In the genomic region with DNA sequence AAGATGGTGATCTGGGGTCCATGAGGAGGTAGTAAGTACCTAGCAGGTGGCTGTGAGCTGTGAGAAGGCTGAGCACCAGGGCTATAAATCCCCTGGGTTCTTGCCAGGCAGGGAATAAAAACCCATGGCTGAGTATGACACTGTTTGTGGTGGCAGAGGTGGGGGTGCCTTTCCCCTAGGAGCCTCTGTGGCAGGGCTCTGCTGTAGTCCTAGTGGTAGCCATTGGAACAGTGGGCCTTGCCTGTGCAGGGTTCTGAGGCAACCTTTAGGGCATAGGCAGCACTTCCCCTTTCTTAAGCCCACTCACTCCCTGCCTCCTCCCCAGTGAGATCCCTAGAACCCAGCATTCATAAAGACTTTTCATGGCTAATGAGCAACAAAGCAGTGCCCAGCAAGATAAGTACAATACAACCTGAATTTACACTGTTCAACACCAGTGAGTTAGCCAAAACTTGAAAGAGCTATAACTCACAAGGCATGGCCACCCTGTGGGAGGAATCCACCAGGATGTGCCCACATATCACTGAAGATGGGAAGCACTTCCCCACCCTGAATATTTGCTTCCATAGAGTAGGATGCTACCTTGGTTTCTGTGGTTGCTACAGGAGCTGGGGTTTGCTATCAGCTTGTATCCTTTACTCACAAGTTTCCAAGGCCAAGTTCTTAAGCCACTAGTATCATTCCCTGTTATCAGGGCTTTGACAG, we compare ENCODE assay signal across 1 cellular context.
TF ChIP-seq lines count a peak whose summit lies in the region.

No MANE protein-coding gene starts in this region.

TF ChIP-seq in GM23338, 12 proteins besides CTCF, POLR2A, EP300 and RAD21 (continued from another document):
- TF ChIP-seq, protein P1, sequence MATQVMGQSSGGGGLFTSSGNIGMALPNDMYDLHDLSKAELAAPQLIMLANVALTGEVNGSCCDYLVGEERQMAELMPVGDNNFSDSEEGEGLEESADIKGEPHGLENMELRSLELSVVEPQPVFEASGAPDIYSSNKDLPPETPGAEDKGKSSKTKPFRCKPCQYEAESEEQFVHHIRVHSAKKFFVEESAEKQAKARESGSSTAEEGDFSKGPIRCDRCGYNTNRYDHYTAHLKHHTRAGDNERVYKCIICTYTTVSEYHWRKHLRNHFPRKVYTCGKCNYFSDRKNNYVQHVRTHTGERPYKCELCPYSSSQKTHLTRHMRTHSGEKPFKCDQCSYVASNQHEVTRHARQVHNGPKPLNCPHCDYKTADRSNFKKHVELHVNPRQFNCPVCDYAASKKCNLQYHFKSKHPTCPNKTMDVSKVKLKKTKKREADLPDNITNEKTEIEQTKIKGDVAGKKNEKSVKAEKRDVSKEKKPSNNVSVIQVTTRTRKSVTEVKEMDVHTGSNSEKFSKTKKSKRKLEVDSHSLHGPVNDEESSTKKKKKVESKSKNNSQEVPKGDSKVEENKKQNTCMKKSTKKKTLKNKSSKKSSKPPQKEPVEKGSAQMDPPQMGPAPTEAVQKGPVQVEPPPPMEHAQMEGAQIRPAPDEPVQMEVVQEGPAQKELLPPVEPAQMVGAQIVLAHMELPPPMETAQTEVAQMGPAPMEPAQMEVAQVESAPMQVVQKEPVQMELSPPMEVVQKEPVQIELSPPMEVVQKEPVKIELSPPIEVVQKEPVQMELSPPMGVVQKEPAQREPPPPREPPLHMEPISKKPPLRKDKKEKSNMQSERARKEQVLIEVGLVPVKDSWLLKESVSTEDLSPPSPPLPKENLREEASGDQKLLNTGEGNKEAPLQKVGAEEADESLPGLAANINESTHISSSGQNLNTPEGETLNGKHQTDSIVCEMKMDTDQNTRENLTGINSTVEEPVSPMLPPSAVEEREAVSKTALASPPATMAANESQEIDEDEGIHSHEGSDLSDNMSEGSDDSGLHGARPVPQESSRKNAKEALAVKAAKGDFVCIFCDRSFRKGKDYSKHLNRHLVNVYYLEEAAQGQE (IDR thresholded peaks at IDR 0.05; ENCODE audit: unreplicated experiment): no peak
- no peak for TF ChIP-seq ZNF331 (CRISPR knock-in tag; IDR thresholded peaks at IDR 0.05; ENCODE audit: low read depth)
